In genomic region chr5:52854949-52855348, GRCh38 we compare ENCODE assay signal across 14 cellular contexts.
DNase-seq lines count a peak whose midpoint lies in the region; ATAC-seq and TF ChIP-seq lines count a peak whose summit lies in the region.
"Had no signal": no experiment of that assay in that cellular context is flagged by ENCODE, and none has a peak within 500 bp of the region (broad histone marks: within the 10 kb centered on the region; RNA-seq: fewer than 3 reads in every experiment).

No MANE protein-coding gene starts in this region.

- no peaks in the 10 kb centered on the region for H3K9me3 ChIP-seq in right lobe of liver
- H3K9me3 ChIP-seq: BLaER1 treated with 17β-estradiol and CSF1 and Interleukin-3, amounts not matched to agents 10 nM and 100 nM had no signal

- TF ChIP-seq CTCF in HFFc6 (IDR thresholded peaks at IDR 0.05) (no peak), right lobe of liver (IDR thresholded peaks at IDR 0.05) (no peak), foreskin keratinocyte (conservative IDR thresholded peaks at IDR 0.05) (no peak)

- DNase-seq in HFFc6 (no peak), dermis blood vessel endothelial cell (peak; percentile 29), right lobe of liver (no peak), foreskin keratinocyte (no peak), ecto neural progenitor cell (ENCODE audit: low spot score) (no peak), CD1c-positive myeloid dendritic cell (ENCODE audit: extremely low spot score) (no peak)
- DNase-seq: ACHN; Calu3; CD4-positive, alpha-beta T cell; DMS 273 treated with DMSO at 0.1 percent for 48 hours had no signal

- peaks cover 15% of the 10 kb centered on the region for H3K36me3 Mint-ChIP-seq in HFFc6 (ENCODE audit: low read depth)

- H3K9me3 Mint-ChIP-seq in HFFc6 = no peaks in the 10 kb centered on the region
- H3K9me3 Mint-ChIP-seq: CD4-positive, alpha-beta T cell had no signal

- H3K9ac ChIP-seq in rectal smooth muscle tissue (ENCODE audit: low read length) = no peak overlapping the region
- H3K9ac ChIP-seq: BLaER1 treated with 17β-estradiol and CSF1 and Interleukin-3, amounts not matched to agents 10 nM and 100 nM had no signal

- peak overlapping the region; percentile 76; the same call in 1 of the 2 replicates for H3K4me3 Mint-ChIP-seq in HFFc6
- H3K4me3 Mint-ChIP-seq: CD4-positive, alpha-beta T cell had no signal

- H3K36me3 ChIP-seq in right lobe of liver (peaks cover 0 to 3% (median under 1%) of the 10 kb centered on the region in 4 donors), rectal smooth muscle tissue (ENCODE audit: control insufficient read depth, insufficient read depth, low read length) (no peaks in the 10 kb centered on the region)
- H3K36me3 ChIP-seq: BLaER1 treated with 17β-estradiol and CSF1 and Interleukin-3, amounts not matched to agents 10 nM and 100 nM had no signal

- intact Hi-C loops in right lobe of liver (cut with DNase I) = no loop called here

- no peak for TF ChIP-seq POLR2A in right lobe of liver (IDR thresholded peaks at IDR 0.05)

- peak overlapping the region; percentile 77 for H3K27ac Mint-ChIP-seq in HFFc6
- H3K27ac Mint-ChIP-seq: CD4-positive, alpha-beta T cell had no signal

- 61% methylated on average over 2 of the region's 2 CpGs for WGBS in right lobe of liver (ENCODE audit: insufficient coverage, low coverage, low lambda C conversion rate, missing lambda C conversion rate)

- no peaks in the 10 kb centered on the region for H3K27me3 ChIP-seq in right lobe of liver
- H3K27me3 ChIP-seq in rectal smooth muscle tissue (ENCODE audit: control insufficient read depth, insufficient read depth, low read length) = no peaks in the 10 kb centered on the region
- H3K27me3 ChIP-seq in foreskin keratinocyte = no peaks in the 10 kb centered on the region
- H3K27me3 ChIP-seq: BLaER1 treated with 17β-estradiol and CSF1 and Interleukin-3, amounts not matched to agents 10 nM and 100 nM had no signal

- H3K4me1 ChIP-seq in right lobe of liver (no peaks in the 10 kb centered on the region), rectal smooth muscle tissue (ENCODE audit: control insufficient read depth, insufficient read depth, low read length) (peaks cover 21% of the 10 kb centered on the region), foreskin keratinocyte (no peaks in the 10 kb centered on the region)

- H3K27ac ChIP-seq in right lobe of liver (no peak overlapping the region), rectal smooth muscle tissue (ENCODE audit: low read depth, low read length) (peak overlapping the region; percentile 25), foreskin keratinocyte (no peak overlapping the region)
- H3K27ac ChIP-seq: BLaER1 treated with 17β-estradiol and CSF1 and Interleukin-3, amounts not matched to agents 10 nM and 100 nM had no signal

- ATAC-seq in right lobe of liver (peak; percentile 28 to 53 (median 38)), foreskin keratinocyte (no peak), HG03108 (IDR thresholded peaks at IDR 0.05; ENCODE audit: unreplicated experiment) (no peak)
- ATAC-seq: HCT116 had no signal

- peaks cover 23% of the 10 kb centered on the region for H3K4me1 Mint-ChIP-seq in HFFc6 (ENCODE audit: low read depth)

- no peak overlapping the region for H3K4me3 ChIP-seq in right lobe of liver
- no peak overlapping the region for H3K4me3 ChIP-seq in rectal smooth muscle tissue (ENCODE audit: low read length)
- H3K4me3 ChIP-seq: BLaER1 treated with 17β-estradiol and CSF1 and Interleukin-3, amounts not matched to agents 10 nM and 100 nM had no signal

- H3K27me3 Mint-ChIP-seq in HFFc6 (ENCODE audit: insufficient read depth) = no peaks in the 10 kb centered on the region
- H3K27me3 Mint-ChIP-seq: CD4-positive, alpha-beta T cell had no signal

Comparison
In these comparisons a context has a peak if more than half of its experiments do, and no peak if none do; other contexts are left out.
1. ATAC-seq: peak in right lobe of liver (4 of 4); none in foreskin keratinocyte (single experiment) and HG03108 (single experiment).